In genomic region chr15:63379492-63380150, GRCh38 we compare ENCODE assay signal across 22 cellular contexts. TPM values are rescaled to one million over a fixed set of nuclear protein-coding genes. Genes with fewer than 3 reads are reported as not detected.
A peak's percentile ranks its signal among the peaks of the same experiment; 100 is the strongest.
DNase-seq lines count a peak whose midpoint lies in the region; ATAC-seq and TF ChIP-seq lines count a peak whose summit lies in the region.
"Had no signal": no experiment of that assay in that cellular context is flagged by ENCODE, and none has a peak within 500 bp of the region (broad histone marks: within the 10 kb centered on the region; RNA-seq: fewer than 3 reads in every experiment).

No MANE protein-coding gene starts in this region.

- H3K27me3 ChIP-seq in mucosa of rectum (ENCODE audit: control insufficient read depth in 2 of 2, insufficient read depth in 2 of 2, low read length in 2 of 2): peaks cover 0 to 12% of the 10 kb centered on the region in 2 donors
- H3K27me3 ChIP-seq in CD8-positive, alpha-beta memory T cell (ENCODE audit: insufficient read depth, low read length, poor library complexity, severe bottlenecking): peaks cover 18% of the 10 kb centered on the region

- TF ChIP-seq CTCF in epithelial cell of proximal tubule (conservative IDR thresholded peaks at IDR 0.05; ENCODE audit: low read depth, low read length): no peak

- peaks cover 46 to 47% of the 10 kb centered on the region in 2 donors for H3K27me3 Mint-ChIP-seq in natural killer cell treated with Interleukin-12 subunit alpha and Interleukin-12 subunit beta and Interleukin-15 and Interleukin-18, amount 100 ng/mL, for 72 hours
- H3K27me3 Mint-ChIP-seq in CD8-positive, alpha-beta memory T cell: peaks cover 61 to 79% of the 10 kb centered on the region in 2 donors

- DNase-seq in DMS 273 (lab: John Stamatoyannopoulos, UW; ENCODE audit: unreplicated experiment) (peak; percentile 22), DMS 273 treated with DMSO at 0.1 percent for 48 hours (lab: John Stamatoyannopoulos, UW) (no peak), epithelial cell of proximal tubule (ENCODE audit: low read depth) (no peak), ureter (ENCODE audit: low spot score) (peak; percentile 59)
- no peak for DNase-seq in natural killer cell treated with Interleukin-12 subunit alpha and Interleukin-12 subunit beta and Interleukin-15 and Interleukin-18, amount 100 ng/mL, for 72 hours (ENCODE audit: low spot score)
- DNase-seq in CD8-positive, alpha-beta memory T cell: no peak
- DNase-seq: activated CD4-positive, alpha-beta T cell treated with anti-CD3 and anti-CD28 coated beads, Interleukin-2, amount 10 ng/mL, durations not matched to agents 24 days and 14 days; activated T-cell treated with anti-CD3 and anti-CD28 coated beads, Interleukin-2, amount 50 U/mL, for 4 hours; adrenal gland; CD8-positive, alpha-beta T cell; GDM1; NCI-H1930; NCI-H526 treated with DMSO at 0.1 percent for 48 hours; stimulated activated CD4-positive, alpha-beta T cell treated with anti-CD3 and anti-CD28 coated beads, Interleukin-2, amount 100 ng/mL, for 24 hours; stimulated activated CD8-positive, alpha-beta memory T cell treated with anti-CD3 and anti-CD28 coated beads, Interleukin-4, amount 100 ng/mL, for 48 hours had no signal

- H3K9me3 Mint-ChIP-seq in natural killer cell treated with Interleukin-12 subunit alpha and Interleukin-12 subunit beta and Interleukin-15 and Interleukin-18, amount 100 ng/mL, for 72 hours: no peaks in the 10 kb centered on the region
- no peaks in the 10 kb centered on the region for H3K9me3 Mint-ChIP-seq in CD8-positive, alpha-beta memory T cell
- H3K9me3 Mint-ChIP-seq: activated CD4-positive, alpha-beta T cell treated with anti-CD3 and anti-CD28 coated beads, Interleukin-2, amount 10 ng/mL, durations not matched to agents 24 days and 14 days; activated T-cell treated with anti-CD3 and anti-CD28 coated beads, Interleukin-2, amount 50 U/mL, for 4 hours; CD8-positive, alpha-beta T cell; mesothelial cell of epicardium had no signal

- H3K9me3 ChIP-seq in mucosa of rectum (ENCODE audit: control insufficient read depth in 2 of 2, low read length in 2 of 2): no peaks in the 10 kb centered on the region
- no peaks in the 10 kb centered on the region for H3K9me3 ChIP-seq in CD8-positive, alpha-beta memory T cell (ENCODE audit: low read length)
- H3K9me3 ChIP-seq: adrenal gland, tibial nerve had no signal

- no peak overlapping the region for H3K4me3 Mint-ChIP-seq in natural killer cell treated with Interleukin-12 subunit alpha and Interleukin-12 subunit beta and Interleukin-15 and Interleukin-18, amount 100 ng/mL, for 72 hours
- no peak overlapping the region for H3K4me3 Mint-ChIP-seq in CD8-positive, alpha-beta memory T cell
- H3K4me3 Mint-ChIP-seq: activated CD4-positive, alpha-beta T cell treated with anti-CD3 and anti-CD28 coated beads, Interleukin-2, amount 10 ng/mL, durations not matched to agents 24 days and 14 days; activated T-cell treated with anti-CD3 and anti-CD28 coated beads, Interleukin-2, amount 50 U/mL, for 4 hours; CD8-positive, alpha-beta T cell had no signal

- H3K27ac Mint-ChIP-seq in natural killer cell treated with Interleukin-12 subunit alpha and Interleukin-12 subunit beta and Interleukin-15 and Interleukin-18, amount 100 ng/mL, for 72 hours: no peak overlapping the region
- H3K27ac Mint-ChIP-seq in CD8-positive, alpha-beta memory T cell: no peak overlapping the region
- H3K27ac Mint-ChIP-seq: activated CD4-positive, alpha-beta T cell treated with anti-CD3 and anti-CD28 coated beads, Interleukin-2, amount 10 ng/mL, durations not matched to agents 24 days and 14 days; CD8-positive, alpha-beta T cell; mesothelial cell of epicardium had no signal

- CTCF ChIA-PET in CD8-positive, alpha-beta memory T cell (lab: Charles Lee): no interaction called here

- peaks cover 22 to 27% of the 10 kb centered on the region in 2 donors for H3K4me1 ChIP-seq in mucosa of rectum (ENCODE audit: control insufficient read depth in 2 of 2, insufficient read depth in 2 of 2, low read length in 2 of 2)
- H3K4me1 ChIP-seq in CD8-positive, alpha-beta memory T cell (ENCODE audit: insufficient read depth, low read length): no peaks in the 10 kb centered on the region
- H3K4me1 ChIP-seq: parathyroid adenoma had no signal

- H3K36me3 Mint-ChIP-seq in natural killer cell treated with Interleukin-12 subunit alpha and Interleukin-12 subunit beta and Interleukin-15 and Interleukin-18, amount 100 ng/mL, for 72 hours: no peaks in the 10 kb centered on the region
- H3K36me3 Mint-ChIP-seq in CD8-positive, alpha-beta memory T cell: no peaks in the 10 kb centered on the region
- H3K36me3 Mint-ChIP-seq: CD8-positive, alpha-beta T cell; mesothelial cell of epicardium had no signal

- peaks cover 5 to 8% of the 10 kb centered on the region in 2 donors for H3K4me1 Mint-ChIP-seq in natural killer cell treated with Interleukin-12 subunit alpha and Interleukin-12 subunit beta and Interleukin-15 and Interleukin-18, amount 100 ng/mL, for 72 hours (ENCODE audit: low read depth in 2 of 2)
- H3K4me1 Mint-ChIP-seq in CD8-positive, alpha-beta memory T cell: peaks cover 10 to 20% (median 15%) of the 10 kb centered on the region in 3 donors

- ATAC-seq in natural killer cell treated with Interleukin-12 subunit alpha and Interleukin-12 subunit beta and Interleukin-15 and Interleukin-18, amount 100 ng/mL, for 72 hours: no peak
- no peak for ATAC-seq in GM19463 (IDR thresholded peaks at IDR 0.05; ENCODE audit: unreplicated experiment)
- ATAC-seq: activated T-cell treated with anti-CD3 and anti-CD28 coated beads, Interleukin-2, amount 50 U/mL, for 4 hours; CD8-positive, alpha-beta T cell had no signal

- POLR2A ChIA-PET in CD8-positive, alpha-beta memory T cell (lab: Charles Lee): no interaction called here

- peak overlapping the region; percentile 76 to 78 for H3K27ac ChIP-seq in mucosa of rectum (ENCODE audit: low read depth in 2 of 2, low read length in 2 of 2)
- no peak overlapping the region for H3K27ac ChIP-seq in CD8-positive, alpha-beta memory T cell (ENCODE audit: low read depth, low read length)
- H3K27ac ChIP-seq: 22Rv1, adrenal gland, parathyroid adenoma, tibial nerve had no signal

- peak overlapping the region; percentile 75 to 79 for H3K9ac ChIP-seq in mucosa of rectum (ENCODE audit: low read depth in 1 of 2, low read length in 2 of 2)
- H3K9ac ChIP-seq: parathyroid adenoma had no signal

- peaks cover 3 to 5% of the 10 kb centered on the region in 2 donors for H3K36me3 ChIP-seq in mucosa of rectum (ENCODE audit: control insufficient read depth in 2 of 2, insufficient read depth in 2 of 2, low read length in 2 of 2)
- no peaks in the 10 kb centered on the region for H3K36me3 ChIP-seq in CD8-positive, alpha-beta memory T cell (ENCODE audit: insufficient read depth, low read length)
- H3K36me3 ChIP-seq: adrenal gland, tibial nerve had no signal

- H3K4me3 ChIP-seq in epithelial cell of proximal tubule (ENCODE audit: low read depth, low read length): peak overlapping the region; percentile 81
- peak overlapping the region; percentile 68 to 90 for H3K4me3 ChIP-seq in mucosa of rectum (ENCODE audit: low read length in 2 of 2)
- no peak overlapping the region for H3K4me3 ChIP-seq in CD8-positive, alpha-beta memory T cell (ENCODE audit: low read length)
- H3K4me3 ChIP-seq: adrenal gland, tibial nerve had no signal

RNA-seq across cellular contexts. Expression of gene CA12, which starts 2.0 kb away (rescaled TPM):
- 6.3 and 19.7 TPM in 2 replicates for total RNA-seq in epithelial cell of proximal tubule
- total RNA-seq in ureter: 114 TPM
- not detected for total RNA-seq in natural killer cell treated with Interleukin-12 subunit alpha and Interleukin-12 subunit beta and Interleukin-15 and Interleukin-18, amount 100 ng/mL, for 72 hours
- not detected for total RNA-seq in CD8-positive, alpha-beta memory T cell
- 0.08 TPM for polyA plus RNA-seq in CD8-positive, alpha-beta memory T cell
- total RNA-seq: CD8-positive, alpha-beta T cell; T-helper 2 cell treated with Interferon-gamma antibody and Interleukin-4, amounts not matched to agents 100 ng/mL and 5 ng/mL, for 36 hours had no signal

Comparison
In these comparisons a context has a peak if more than half of its experiments do, and no peak if none do; other contexts are left out.
1. DNase-seq: peak in DMS 273 (single experiment) and ureter (single experiment); none in DMS 273 treated with DMSO at 0.1 percent for 48 hours (single experiment), epithelial cell of proximal tubule (single experiment), natural killer cell treated with Interleukin-12 subunit alpha and Interleukin-12 subunit beta and Interleukin-15 and Interleukin-18, amount 100 ng/mL, for 72 hours (single experiment) and CD8-positive, alpha-beta memory T cell (0 of 5).